27 cellular contexts compared by ENCODE assay signal in the genomic region with DNA sequence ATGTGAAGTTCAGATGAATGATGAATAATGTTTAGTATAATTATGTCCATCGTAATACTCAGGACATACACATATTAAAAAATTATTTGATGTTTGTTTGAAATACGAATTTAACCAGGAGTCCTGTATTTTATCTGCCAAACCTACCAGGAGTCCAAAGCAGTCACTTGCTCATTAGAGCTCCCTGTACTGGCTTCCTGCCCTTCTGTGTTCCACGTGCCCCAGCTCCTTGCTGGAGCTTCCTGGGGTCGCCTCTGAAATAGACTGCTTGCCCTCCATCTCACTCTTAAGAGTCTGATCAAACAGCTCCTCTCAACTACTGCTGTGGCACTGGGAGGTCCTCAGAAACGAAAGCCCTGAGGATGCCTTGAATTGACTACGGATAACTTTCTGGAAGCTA.
"Had no signal": no experiment of that assay in that cellular context is flagged by ENCODE, and none has a peak within 500 bp of the region (broad histone marks: within the 10 kb centered on the region; RNA-seq: fewer than 3 reads in every experiment).

No MANE protein-coding gene starts in this region.

- H3K4me3 ChIP-seq: neural progenitor cell, pancreas, prostate gland, right lobe of liver, sigmoid colon, spleen, suprapubic skin, testis, tibial nerve, upper lobe of left lung, vagina had no signal

- H2AFZ ChIP-seq: neural progenitor cell had no signal

- DNase-seq: naive thymus-derived CD4-positive, alpha-beta T cell; natural killer cell; nucleus accumbens; pancreas; right cardiac atrium; right lobe of liver; sigmoid colon; small intestine; spleen; stimulated activated CD4-positive, alpha-beta T cell treated with anti-CD3 and anti-CD28 coated beads, Interleukin-12 subunit alpha, Interleukin-12 subunit beta, amount 100 ng/mL, for 4 hours; stimulated activated CD4-positive, alpha-beta T cell treated with anti-CD3 and anti-CD28 coated beads, Interleukin-1b, Interleukin-23, amount 100 ng/mL, for 48 hours; stimulated activated CD4-positive, alpha-beta T cell treated with anti-CD3 and anti-CD28 coated beads, Interleukin-4, amount 100 ng/mL, for 1 hour; stimulated activated CD4-positive, alpha-beta T cell treated with anti-CD3 and anti-CD28 coated beads, Interleukin-4, amount 100 ng/mL, for 4 hours; stimulated activated CD8-positive, alpha-beta memory T cell treated with anti-CD3 and anti-CD28 coated beads, Interleukin-4, amount 100 ng/mL, for 48 hours; stimulated activated naive CD4-positive, alpha-beta T cell; stimulated activated naive CD8-positive, alpha-beta T cell treated with anti-CD3 and anti-CD28 coated beads, Interleukin-15, amount 100 ng/mL, for 72 hours; stimulated activated naive CD8-positive, alpha-beta T cell treated with anti-CD3 and anti-CD28 coated beads, Interleukin-15, Interleukin-2, amounts not matched to agents 100 U/mL and 50 U/mL, for 24 hours; substantia nigra; testis; upper lobe of left lung had no signal

- H3K4me1 ChIP-seq: neural progenitor cell, prostate gland, right lobe of liver, suprapubic skin, tibial nerve, upper lobe of left lung, vagina had no signal

- H3K9me3 ChIP-seq: neutrophil, pancreas, prostate gland, right lobe of liver, sigmoid colon, suprapubic skin, testis, tibial nerve, upper lobe of left lung, vagina had no signal

- H3K36me3 ChIP-seq: neural progenitor cell, neutrophil, pancreas, prostate gland, right lobe of liver, sigmoid colon, spleen, suprapubic skin, tibial nerve, upper lobe of left lung, vagina had no signal

- H3K9ac ChIP-seq: neural progenitor cell had no signal

- H3K4me2 ChIP-seq: neural progenitor cell had no signal

- H3K27ac ChIP-seq: neural progenitor cell, neutrophil, pancreas, prostate gland, right lobe of liver, sigmoid colon, spleen, suprapubic skin, testis, tibial nerve, upper lobe of left lung, vagina had no signal

- ATAC-seq: naive thymus-derived CD4-positive, alpha-beta T cell; natural killer cell; pancreas; right cardiac atrium; stimulated activated memory B cell treated with anti-CD40 and anti-IgM and Interleukin-4, amounts not matched to agents 10 μg/mL and 1 μg/mL and 100 μg/mL, for 72 hours; stimulated activated naive CD8-positive, alpha-beta T cell treated with anti-CD3 and anti-CD28 coated beads, Interleukin-15, amount 100 ng/mL, for 72 hours; stimulated activated naive CD8-positive, alpha-beta T cell treated with anti-CD3 and anti-CD28 coated beads, Interleukin-15, Interleukin-2, amounts not matched to agents 100 U/mL and 50 U/mL, for 24 hours had no signal

- H3K27me3 ChIP-seq: neural progenitor cell, neutrophil, pancreas, right lobe of liver, sigmoid colon, spleen, suprapubic skin, testis, tibial nerve, upper lobe of left lung, vagina had no signal
